ENCODE assay signal across 9 cellular contexts in the genomic region with DNA sequence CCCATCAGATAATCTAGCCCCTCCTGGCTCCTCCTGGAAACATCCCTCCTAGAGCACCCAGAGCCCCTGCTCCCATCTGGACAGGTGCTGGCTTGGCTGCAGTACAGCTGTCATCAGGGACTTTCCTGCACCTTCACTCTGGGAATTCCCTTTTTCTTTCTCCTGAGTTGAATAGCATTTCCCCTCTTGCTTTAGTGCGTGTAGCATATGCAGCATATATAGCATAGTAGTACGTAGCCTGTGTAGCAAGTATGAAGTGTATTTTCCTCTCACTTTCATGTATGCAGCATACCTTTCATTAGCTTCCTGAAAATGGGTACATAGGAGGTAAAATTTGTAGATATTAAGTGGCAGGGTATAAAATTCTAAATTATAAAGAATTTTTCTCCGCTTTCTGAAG.
DNase-seq lines count a peak whose midpoint lies in the region; ATAC-seq, FAIRE-seq and TF ChIP-seq lines count a peak whose summit lies in the region.
"Had no signal": no experiment of that assay in that cellular context is flagged by ENCODE, and none has a peak within 500 bp of the region (broad histone marks: within the 10 kb centered on the region; RNA-seq: fewer than 3 reads in every experiment).

No MANE protein-coding gene starts in this region.

- no peak overlapping the region for H3K4me3 ChIP-seq in bronchial epithelial cell (ENCODE audit: low read depth, low read length)
- no peak overlapping the region for H3K4me3 ChIP-seq in dorsolateral prefrontal cortex
- H3K4me3 ChIP-seq: SK-N-MC had no signal

- H3K27ac ChIP-seq in dorsolateral prefrontal cortex = no peak overlapping the region
- H3K27ac ChIP-seq: SK-N-MC had no signal

- DNase-seq in bronchial epithelial cell (ENCODE audit: low read depth) (peak; percentile 30), AG08396 (ENCODE audit: low spot score) (no peak), dorsolateral prefrontal cortex (no peak), posterior vena cava (ENCODE audit: low spot score) (no peak), globus pallidus (ENCODE audit: low spot score) (no peak)

- no peak for TF ChIP-seq CTCF in bronchial epithelial cell (IDR thresholded peaks at IDR 0.05; ENCODE audit: insufficient read depth, low read length, severe bottlenecking)
- TF ChIP-seq CTCF in dorsolateral prefrontal cortex (IDR thresholded peaks at IDR 0.05 in 54 of 56, conservative IDR thresholded peaks at IDR 0.05 in 2 of 56; ENCODE audit: low read depth in 1 of 56, partially characterized antibody in 56 of 56) = no peak

- H3K27me3 ChIP-seq in bronchial epithelial cell (ENCODE audit: control insufficient read depth, insufficient read depth, low read length) = no peaks in the 10 kb centered on the region
- no peaks in the 10 kb centered on the region for H3K27me3 ChIP-seq in dorsolateral prefrontal cortex

- intact Hi-C loops in dorsolateral prefrontal cortex (cut with DNase I) (no loop called here), posterior vena cava (cut with DNase I) (no loop called here)

- ATAC-seq in GM18502 (IDR thresholded peaks at IDR 0.05; ENCODE audit: poor library complexity, unreplicated experiment) (peak; percentile 95), GM19463 (IDR thresholded peaks at IDR 0.05; ENCODE audit: unreplicated experiment) (peak; percentile 97), HG03095 (IDR thresholded peaks at IDR 0.05; ENCODE audit: unreplicated experiment) (peak; percentile 96)

- no peaks in the 10 kb centered on the region for H3K36me3 ChIP-seq in bronchial epithelial cell (ENCODE audit: control insufficient read depth, insufficient read depth, low read length)

- no peak for FAIRE-seq in bronchial epithelial cell (lab: Jason Lieb, UNC)
